9 cellular contexts compared by ENCODE assay signal in the genomic region with DNA sequence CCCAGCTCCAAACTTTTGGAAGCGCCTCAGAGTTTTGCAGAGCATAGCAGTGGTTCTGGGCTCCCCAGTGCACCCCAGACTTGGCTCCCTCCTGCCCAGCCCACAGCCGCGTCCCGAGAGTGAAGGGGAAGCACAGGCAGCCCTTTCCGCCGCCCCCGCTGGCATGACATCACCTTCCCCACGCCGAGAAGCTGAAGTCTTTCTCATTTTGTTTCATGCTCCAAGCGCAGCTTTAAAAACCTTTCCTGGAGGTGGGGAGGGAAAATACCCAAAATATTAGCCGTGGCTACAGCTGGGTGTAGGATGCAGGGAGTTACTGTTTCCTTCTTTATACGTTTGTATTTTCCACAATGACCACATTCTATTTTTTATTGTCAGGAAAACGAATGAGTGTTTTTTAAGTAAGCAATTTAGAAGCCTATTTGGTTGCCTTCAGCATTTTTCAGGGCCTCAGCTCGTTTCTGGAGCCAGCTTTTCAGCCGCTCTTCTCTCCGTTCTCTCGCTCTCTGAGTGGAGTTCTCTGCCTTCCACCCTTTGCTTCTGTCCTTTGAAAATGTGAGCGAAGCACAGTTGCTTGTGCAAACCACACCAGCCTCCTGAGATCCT.
DNase-seq lines count a peak whose midpoint lies in the region; ATAC-seq and TF ChIP-seq lines count a peak whose summit lies in the region.
"Had no signal": no experiment of that assay in that cellular context is flagged by ENCODE, and none has a peak within 500 bp of the region (broad histone marks: within the 10 kb centered on the region; RNA-seq: fewer than 3 reads in every experiment).

No MANE protein-coding gene starts in this region.

- CTCF ChIA-PET in activated CD8-positive, alpha-beta T cell treated with anti-CD3 and anti-CD28 coated beads, Interleukin-2, amount 10 ng/mL, durations not matched to agents 7 days and 5 days (lab: Charles Lee), result interaction anchor here (0.9 to 6.7 kb wide), 9 partner anchors 31 to 391 kb away, joined by 3 to 64 read pairs (median 3); partner anchors contain the start of gene RRBP1
- CTCF ChIA-PET in Calu3 (lab: Charles Lee), result no interaction called here

- no peaks in the 10 kb centered on the region for H3K36me3 ChIP-seq in parathyroid adenoma (ENCODE audit: control insufficient read depth, insufficient read depth, low read length)
- H3K36me3 ChIP-seq in upper lobe of left lung, result no peaks in the 10 kb centered on the region
- H3K36me3 ChIP-seq: cardiac muscle cell had no signal

- intact Hi-C loops in Calu3 (cut with micrococcal nuclease; ENCODE audit: unreplicated experiment), result loop anchor here (10.0 kb wide), 1 partner anchor 211 kb away; the partner anchor contains the start of gene RRBP1

- peak overlapping the region; percentile 46 for H3K9ac ChIP-seq in parathyroid adenoma

- peak overlapping the region; percentile 68 for H3K4me2 ChIP-seq in parathyroid adenoma (ENCODE audit: low read length)

- H3K4me3 Mint-ChIP-seq in activated CD8-positive, alpha-beta T cell treated with anti-CD3 and anti-CD28 coated beads, Interleukin-2, amount 10 ng/mL, durations not matched to agents 7 days and 5 days, result peak overlapping the region; percentile 55
- H3K4me3 Mint-ChIP-seq in Calu3 (ENCODE audit: low read depth, unreplicated experiment), result no peak overlapping the region

- BruUV-seq in Calu3 (replicated peaks; lab: Mats Ljungman, UMichigan), result no TSS peak

- ATAC-seq in activated CD8-positive, alpha-beta T cell treated with anti-CD3 and anti-CD28 coated beads, Interleukin-2, amount 10 ng/mL, durations not matched to agents 7 days and 5 days, result peak; percentile 53
- peak; percentile 77 to 90 for ATAC-seq in upper lobe of left lung (ENCODE audit: low FRiP score in 2 of 2)

- peaks cover 45% of the 10 kb centered on the region for H3K27me3 Mint-ChIP-seq in activated CD8-positive, alpha-beta T cell treated with anti-CD3 and anti-CD28 coated beads, Interleukin-2, amount 10 ng/mL, durations not matched to agents 7 days and 5 days (ENCODE audit: low read depth)
- H3K27me3 Mint-ChIP-seq in Calu3 (ENCODE audit: unreplicated experiment), result no peaks in the 10 kb centered on the region

- peak overlapping the region; percentile 31 for H3K27ac Mint-ChIP-seq in activated CD8-positive, alpha-beta T cell treated with anti-CD3 and anti-CD28 coated beads, Interleukin-2, amount 10 ng/mL, durations not matched to agents 7 days and 5 days
- no peak overlapping the region for H3K27ac Mint-ChIP-seq in Calu3 (ENCODE audit: unreplicated experiment)

- no peaks in the 10 kb centered on the region for H3K9me3 ChIP-seq in parathyroid adenoma (ENCODE audit: control insufficient read depth, low read length)
- H3K9me3 ChIP-seq in upper lobe of left lung, result no peaks in the 10 kb centered on the region

- POLR2A ChIA-PET in activated CD8-positive, alpha-beta T cell treated with anti-CD3 and anti-CD28 coated beads, Interleukin-2, amount 10 ng/mL, durations not matched to agents 7 days and 5 days (lab: Charles Lee), result interaction anchor here (2.1 kb wide), 1 partner anchor 214 kb away, joined by 9 read pairs; the partner anchor contains the start of gene RRBP1

- H3K4me1 Mint-ChIP-seq in activated CD8-positive, alpha-beta T cell treated with anti-CD3 and anti-CD28 coated beads, Interleukin-2, amount 10 ng/mL, durations not matched to agents 7 days and 5 days (ENCODE audit: low read depth), result peaks cover 17% of the 10 kb centered on the region
- H3K4me1 Mint-ChIP-seq in Calu3 (ENCODE audit: low read depth, unreplicated experiment), result no peaks in the 10 kb centered on the region

- TF ChIP-seq POLR2A in upper lobe of left lung (IDR thresholded peaks at IDR 0.05), result no peak

- H3K27me3 ChIP-seq in parathyroid adenoma (ENCODE audit: control insufficient read depth, insufficient read depth, low read length) (no peaks in the 10 kb centered on the region), upper lobe of left lung (no peaks in the 10 kb centered on the region)
- H3K27me3 ChIP-seq: cardiac muscle cell had no signal

- H2AFZ ChIP-seq in parathyroid adenoma, result peak overlapping the region; percentile 88

- no peaks in the 10 kb centered on the region for H3K79me2 ChIP-seq in parathyroid adenoma

- H3K27ac ChIP-seq in parathyroid adenoma (peak overlapping the region; percentile 98), upper lobe of left lung (peak overlapping the region; percentile 74 to 82 (median 78))
- H3K27ac ChIP-seq: cardiac muscle cell had no signal

- peaks cover 28% of the 10 kb centered on the region for H3K4me1 ChIP-seq in parathyroid adenoma
- peaks cover 10 to 23% (median 19%) of the 10 kb centered on the region in 4 donors for H3K4me1 ChIP-seq in upper lobe of left lung

- H3K4me3 ChIP-seq in HFF-Myc (replicated peaks; ENCODE audit: low read depth, low read length) (peak overlapping the region; percentile 34), fibroblast of the aortic adventitia (ENCODE audit: low read depth, low read length) (peak overlapping the region; percentile 50), parathyroid adenoma (ENCODE audit: low read depth, low read length) (peak overlapping the region; percentile 45), upper lobe of left lung (peak overlapping the region in 3 of 4 donors; percentile 30 to 41 (median 38))
- H3K4me3 ChIP-seq: cardiac muscle cell had no signal

- H3K36me3 Mint-ChIP-seq in activated CD8-positive, alpha-beta T cell treated with anti-CD3 and anti-CD28 coated beads, Interleukin-2, amount 10 ng/mL, durations not matched to agents 7 days and 5 days (ENCODE audit: low read depth), result no peaks in the 10 kb centered on the region
- no peaks in the 10 kb centered on the region for H3K36me3 Mint-ChIP-seq in Calu3 (ENCODE audit: insufficient read depth, unreplicated experiment)

- H3K9me3 Mint-ChIP-seq in activated CD8-positive, alpha-beta T cell treated with anti-CD3 and anti-CD28 coated beads, Interleukin-2, amount 10 ng/mL, durations not matched to agents 7 days and 5 days (ENCODE audit: insufficient read depth), result no peaks in the 10 kb centered on the region
- no peaks in the 10 kb centered on the region for H3K9me3 Mint-ChIP-seq in Calu3 (ENCODE audit: low read depth, unreplicated experiment)

- DNase-seq in Ammon's horn (ENCODE audit: low spot score), result peak; percentile 71
- DNase-seq in HFF-Myc (ENCODE audit: extremely low read depth, low read depth), result no peak
- DNase-seq in activated CD8-positive, alpha-beta T cell treated with anti-CD3 and anti-CD28 coated beads, Interleukin-2, amount 10 ng/mL, durations not matched to agents 7 days and 5 days, result peak; percentile 50
- DNase-seq in fibroblast of the aortic adventitia (ENCODE audit: low read depth), result peak; percentile 60
- DNase-seq in upper lobe of left lung, result peak; percentile 61 to 86
- no peak for DNase-seq in NCI-H1048 (lab: John Stamatoyannopoulos, UW)
- no peak for DNase-seq in Calu3

- no peak for TF ChIP-seq CTCF in HFF-Myc (IDR thresholded peaks at IDR 0.05; ENCODE audit: low read depth, low read length, missing control alignments)
- TF ChIP-seq CTCF in fibroblast of the aortic adventitia (IDR thresholded peaks at IDR 0.05; ENCODE audit: insufficient read depth, low read length), result no peak
- no peak for TF ChIP-seq CTCF in parathyroid adenoma (IDR thresholded peaks at IDR 0.05)
- no peak for TF ChIP-seq CTCF in upper lobe of left lung (IDR thresholded peaks at IDR 0.05)
- no peak for TF ChIP-seq CTCF in Calu3 (IDR thresholded peaks at IDR 0.05; ENCODE audit: unreplicated experiment)

- 24 to 31% methylated on average over 17 to 18 of the region's 18 CpGs for WGBS in upper lobe of left lung, 2 donors

- TF ChIP-seq EP300 in upper lobe of left lung (IDR thresholded peaks at IDR 0.05), result no peak

Comparison
In these comparisons a context has a peak if more than half of its experiments do, and no peak if none do; other contexts are left out.
1. DNase-seq: peak in Ammon's horn (single experiment), activated CD8-positive, alpha-beta T cell treated with anti-CD3 and anti-CD28 coated beads, Interleukin-2, amount 10 ng/mL, durations not matched to agents 7 days and 5 days (single experiment), fibroblast of the aortic adventitia (single experiment) and upper lobe of left lung (2 of 2); none in HFF-Myc (single experiment), NCI-H1048 (single experiment) and Calu3 (single experiment).
2. Peak in every context shown above with its lines, with median percentiles within 50 percentile points of each other: H3K4me3 ChIP-seq.